In genomic region chr2:172862077-172862476, GRCh38 we compare ENCODE assay signal across 17 cellular contexts.
DNase-seq lines count a peak whose midpoint lies in the region; ATAC-seq and TF ChIP-seq lines count a peak whose summit lies in the region.
"Had no signal": no experiment of that assay in that cellular context is flagged by ENCODE, and none has a peak within 500 bp of the region (broad histone marks: within the 10 kb centered on the region; RNA-seq: fewer than 3 reads in every experiment).

No MANE protein-coding gene starts in this region.

- TF ChIP-seq POLR2A in gastrocnemius medialis (IDR thresholded peaks at IDR 0.05): no peak

- TF ChIP-seq CTCF in left ventricle myocardium inferior (IDR thresholded peaks at IDR 0.05; ENCODE audit: borderline replicate concordance) (no peak), gastrocnemius medialis (IDR thresholded peaks at IDR 0.05 in 4 of 5, conservative IDR thresholded peaks at IDR 0.05 in 1 of 5) (no peak)

- in situ Hi-C loops in gastrocnemius medialis (cut with MboI; ENCODE audit: low sequenced_read_pairs in 4 of 4): loop anchor here in 1 of 4 donors (10.0 kb wide), 1 partner anchor 73 kb away; no protein-coding TSS in a partner anchor

- H3K27me3 ChIP-seq in left ventricle myocardium inferior (ENCODE audit: low read depth): no peaks in the 10 kb centered on the region
- no peaks in the 10 kb centered on the region for H3K27me3 ChIP-seq in gastrocnemius medialis
- H3K27me3 ChIP-seq: BLaER1 treated with 17β-estradiol and CSF1 and Interleukin-3, amounts not matched to agents 10 nM and 100 nM had no signal

- peaks cover 70% of the 10 kb centered on the region for H3K4me1 ChIP-seq in left ventricle myocardium inferior
- peaks cover 5 to 15% of the 10 kb centered on the region in 2 donors for H3K4me1 ChIP-seq in gastrocnemius medialis
- H3K4me1 ChIP-seq: BLaER1 treated with 17β-estradiol and CSF1 and Interleukin-3, amounts not matched to agents 10 nM and 100 nM had no signal

- H3K9me3 ChIP-seq in left ventricle myocardium inferior (replicated peaks): no peaks in the 10 kb centered on the region
- no peaks in the 10 kb centered on the region for H3K9me3 ChIP-seq in gastrocnemius medialis
- H3K9me3 ChIP-seq: BLaER1 treated with 17β-estradiol and CSF1 and Interleukin-3, amounts not matched to agents 10 nM and 100 nM had no signal

- intact Hi-C loops in left ventricle myocardium inferior (cut with micrococcal nuclease) (no loop called here), Right ventricle myocardium inferior (cut with DNase I) (loop anchor here (5.0 kb wide), 1 partner anchor 40 kb away; no protein-coding TSS in a partner anchor), gastrocnemius medialis (cut with DNase I; ENCODE audit: low total_unique reads) (no loop called here)

- DNase-seq in left ventricle myocardium inferior (no peak), Right ventricle myocardium inferior (ENCODE audit: missing footprints) (no peak), dermis blood vessel endothelial cell (peak; percentile 51), left lobe of liver (ENCODE audit: low spot score) (no peak), gastrocnemius medialis (no peak), cortex of kidney (lab: John Stamatoyannopoulos, UW) (no peak)
- no peak for DNase-seq in activated CD8-positive, alpha-beta memory T cell treated with anti-CD3 and anti-CD28 coated beads, Interleukin-2, amount 50 U/mL, for 4 hours
- DNase-seq: Calu3; CD8-positive, alpha-beta T cell; DMS79 treated with DMSO at 0.1 percent for 48 hours; GF-D8; H7; HFFc6 had no signal

- no peak overlapping the region for H3K4me3 ChIP-seq in left ventricle myocardium inferior
- no peak overlapping the region for H3K4me3 ChIP-seq in gastrocnemius medialis
- H3K4me3 ChIP-seq: BLaER1 treated with 17β-estradiol and CSF1 and Interleukin-3, amounts not matched to agents 10 nM and 100 nM; GM23338 had no signal

- ATAC-seq in Right ventricle myocardium inferior: no peak
- peak; percentile 20 for ATAC-seq in left lobe of liver
- peak in 1 of 2 donors; percentile 33 for ATAC-seq in gastrocnemius medialis
- ATAC-seq: CD8-positive, alpha-beta T cell; GM23338; HCT116 had no signal

- peak overlapping the region; percentile 67 for H3K27ac ChIP-seq in left ventricle myocardium inferior (replicated peaks)
- peak overlapping the region in 3 of 4 donors; percentile 17 to 30 (median 24) for H3K27ac ChIP-seq in gastrocnemius medialis
- H3K27ac ChIP-seq: BLaER1 treated with 17β-estradiol and CSF1 and Interleukin-3, amounts not matched to agents 10 nM and 100 nM; HL-60 had no signal

- H3K36me3 ChIP-seq in left ventricle myocardium inferior (no peaks in the 10 kb centered on the region), gastrocnemius medialis (no peaks in the 10 kb centered on the region)
- H3K36me3 ChIP-seq: BLaER1 treated with 17β-estradiol and CSF1 and Interleukin-3, amounts not matched to agents 10 nM and 100 nM had no signal
